In the genomic region with DNA sequence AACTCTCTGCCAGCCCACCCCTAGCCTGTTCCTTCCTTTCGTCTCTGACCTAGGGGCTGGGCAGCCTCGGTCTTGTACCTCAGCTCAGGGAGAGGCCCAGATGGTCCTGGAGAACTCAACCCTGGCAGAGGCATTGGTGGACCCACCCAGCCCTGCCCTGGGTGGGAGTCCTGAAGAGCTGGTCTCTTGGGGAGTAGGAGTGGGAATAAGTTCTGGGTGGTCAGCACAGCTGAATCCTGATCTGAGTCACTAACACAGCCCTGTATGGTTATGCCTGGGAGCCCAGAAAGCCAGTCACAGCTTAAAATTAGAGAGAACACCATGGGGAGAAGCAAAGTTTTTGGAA, we compare ENCODE assay signal across 17 cellular contexts.
A peak's percentile ranks its signal among the peaks of the same experiment; 100 is the strongest.
DNase-seq lines count a peak whose midpoint lies in the region; ATAC-seq and TF ChIP-seq lines count a peak whose summit lies in the region.
"Had no signal": no experiment of that assay in that cellular context is flagged by ENCODE, and none has a peak within 500 bp of the region (broad histone marks: within the 10 kb centered on the region; RNA-seq: fewer than 3 reads in every experiment).

No MANE protein-coding gene starts in this region.

- H2BK5ac ChIP-seq in mesenchymal stem cell (ENCODE audit: low read depth, low read length, poor library complexity, severe bottlenecking), result no peak overlapping the region

- H3K27ac ChIP-seq in HUES6 (ENCODE audit: low read depth, low read length) (peak overlapping the region; percentile 80), muscle layer of duodenum (ENCODE audit: low read length) (peak overlapping the region; percentile 90), testis (peak overlapping the region; percentile 78 to 89), mesenchymal stem cell (ENCODE audit: low read length, poor library complexity, severe bottlenecking) (no peak overlapping the region)
- H3K27ac ChIP-seq: BLaER1, neutrophil, WERI-Rb-1 had no signal

- H3K36me3 ChIP-seq in HUES6 (ENCODE audit: control insufficient read depth, insufficient read depth, low read length) (no peaks in the 10 kb centered on the region), muscle layer of duodenum (ENCODE audit: control insufficient read depth in 1 of 2, insufficient read depth in 2 of 2, low read length in 2 of 2) (no peaks in the 10 kb centered on the region), testis (ENCODE audit: low read depth, missing control alignments) (no peaks in the 10 kb centered on the region), mesenchymal stem cell (ENCODE audit: control insufficient read depth in 1 of 2, insufficient read depth in 2 of 2, low read depth in 1 of 2, low read length in 2 of 2) (no peaks in the 10 kb centered on the region)
- H3K36me3 ChIP-seq: BLaER1, neutrophil, WERI-Rb-1 had no signal

- no peaks in the 10 kb centered on the region for H3K27me3 ChIP-seq in HUES6 (ENCODE audit: control insufficient read depth, insufficient read depth, low read length)
- no peaks in the 10 kb centered on the region for H3K27me3 ChIP-seq in muscle layer of duodenum (ENCODE audit: low read depth, low read length)
- H3K27me3 ChIP-seq in testis, result no peaks in the 10 kb centered on the region
- H3K27me3 ChIP-seq in mesenchymal stem cell (ENCODE audit: control insufficient read depth in 1 of 2, insufficient read depth in 1 of 2, low read length in 2 of 2), result no peaks in the 10 kb centered on the region
- H3K27me3 ChIP-seq: BLaER1, neutrophil had no signal

- no peak overlapping the region for H3K4me2 ChIP-seq in mesenchymal stem cell (ENCODE audit: low read length, poor library complexity, severe bottlenecking)
- H3K4me2 ChIP-seq: BLaER1 had no signal

- H3K4me1 ChIP-seq in HUES6 (ENCODE audit: control insufficient read depth, insufficient read depth, low read length) (peaks cover 78% of the 10 kb centered on the region), muscle layer of duodenum (ENCODE audit: control insufficient read depth in 1 of 2, insufficient read depth in 2 of 2, low read length in 2 of 2) (peaks cover 24 to 42% of the 10 kb centered on the region in 2 donors), testis (peaks cover 43% of the 10 kb centered on the region), mesenchymal stem cell (ENCODE audit: control insufficient read depth, insufficient read depth, low read depth, low read length) (no peaks in the 10 kb centered on the region)

- TF ChIP-seq CTCF in endothelial cell (IDR thresholded peaks at IDR 0.05; ENCODE audit: unreplicated experiment) (no peak), testis (IDR thresholded peaks at IDR 0.05) (no peak)

- H3K18ac ChIP-seq in mesenchymal stem cell (ENCODE audit: low read depth in 1 of 2, low read length in 2 of 2), result no peak overlapping the region

- H3K27ac Mint-ChIP-seq in endothelial cell (ENCODE audit: unreplicated experiment), result peak overlapping the region; percentile 53
- H3K27ac Mint-ChIP-seq: activated naive CD8-positive, alpha-beta T cell treated with anti-CD3 and anti-CD28 coated beads for 36 hours; dendritic cell treated with granulocyte-macrophage colony-stimulating factor and Interleukin-4, amounts not matched to agents 40 ng/mL and 50 ng/mL, for 4 days had no signal

- intact Hi-C loops in testis (cut with DNase I; ENCODE audit: low total_unique reads), result loop anchor here (5.0 kb wide), 1 partner anchor 35 kb away; no protein-coding TSS in a partner anchor

- H3K14ac ChIP-seq in mesenchymal stem cell (ENCODE audit: low read length in 2 of 2), result no peak overlapping the region

- no peak overlapping the region for H3K4ac ChIP-seq in mesenchymal stem cell (ENCODE audit: low read depth in 1 of 2, low read length in 2 of 2)

- no peak overlapping the region for H2BK15ac ChIP-seq in mesenchymal stem cell (ENCODE audit: low read depth, poor library complexity, severe bottlenecking)

- H3K9ac ChIP-seq in HUES6 (ENCODE audit: low read length) (peak overlapping the region; percentile 58), mesenchymal stem cell (ENCODE audit: low read length) (no peak overlapping the region)
- H3K9ac ChIP-seq: BLaER1 had no signal

- no peak overlapping the region for H2BK120ac ChIP-seq in mesenchymal stem cell (ENCODE audit: low read depth, low read length)

- DNase-seq in endothelial cell (ENCODE audit: low spot score) (no peak), testis (no peak), GM19238 (ENCODE audit: insufficient read length, low spot score) (no peak), mesenchymal stem cell (no peak), cerebellar cortex (ENCODE audit: low spot score) (no peak)
- DNase-seq: activated naive CD8-positive, alpha-beta T cell treated with anti-CD3 and anti-CD28 coated beads for 36 hours; MM.1S; NK-92 treated with Interleukin-12 subunit alpha and Interleukin-12 subunit beta, amount 100 ng/mL, for 24 hours; stimulated activated CD8-positive, alpha-beta memory T cell treated with anti-CD3 and anti-CD28 coated beads, Interleukin-4, amount 100 ng/mL, for 48 hours; WERI-Rb-1 had no signal

- H2AK5ac ChIP-seq in mesenchymal stem cell (ENCODE audit: low read length, severe bottlenecking), result no peak overlapping the region

- peaks cover 76% of the 10 kb centered on the region for H3K4me1 Mint-ChIP-seq in endothelial cell (ENCODE audit: unreplicated experiment)

- H3K9me3 Mint-ChIP-seq in endothelial cell (ENCODE audit: unreplicated experiment), result no peaks in the 10 kb centered on the region
- H3K9me3 Mint-ChIP-seq: activated naive CD8-positive, alpha-beta T cell treated with anti-CD3 and anti-CD28 coated beads for 36 hours; dendritic cell treated with granulocyte-macrophage colony-stimulating factor and Interleukin-4, amounts not matched to agents 40 ng/mL and 50 ng/mL, for 4 days had no signal

- H2AFZ ChIP-seq in mesenchymal stem cell (ENCODE audit: low read depth, low read length), result no peak overlapping the region

- no peak overlapping the region for H3K4me3 Mint-ChIP-seq in endothelial cell (ENCODE audit: unreplicated experiment)
- H3K4me3 Mint-ChIP-seq: activated naive CD8-positive, alpha-beta T cell treated with anti-CD3 and anti-CD28 coated beads for 36 hours; dendritic cell treated with granulocyte-macrophage colony-stimulating factor and Interleukin-4, amounts not matched to agents 40 ng/mL and 50 ng/mL, for 4 days had no signal

- H3K4me3 ChIP-seq in HUES6 (ENCODE audit: low read depth, low read length) (no peak overlapping the region), muscle layer of duodenum (ENCODE audit: low read depth in 1 of 2, low read length in 2 of 2) (no peak overlapping the region), testis (no peak overlapping the region), mesenchymal stem cell (ENCODE audit: insufficient read depth in 1 of 2, low read depth in 1 of 2, low read length in 2 of 2) (no peak overlapping the region)
- H3K4me3 ChIP-seq: BLaER1, GM12878 had no signal

- no peak overlapping the region for H3K23ac ChIP-seq in mesenchymal stem cell (ENCODE audit: low read length in 2 of 2)

- ATAC-seq in GM21390 (IDR thresholded peaks at IDR 0.05; ENCODE audit: unreplicated experiment), result no peak
- ATAC-seq: GM12878 had no signal

- no peak for TF ChIP-seq POLR2A in testis (IDR thresholded peaks at IDR 0.05)

- H4K91ac ChIP-seq in mesenchymal stem cell (ENCODE audit: low read length), result no peak overlapping the region

- no peak overlapping the region for H4K8ac ChIP-seq in mesenchymal stem cell (ENCODE audit: low read length)

- H3K79me1 ChIP-seq in mesenchymal stem cell (replicated peaks; ENCODE audit: low read length, poor library complexity, severe bottlenecking), result no peaks in the 10 kb centered on the region

- H3K9me3 ChIP-seq in HUES6 (ENCODE audit: control insufficient read depth, insufficient read depth, low read depth, low read length) (no peaks in the 10 kb centered on the region), muscle layer of duodenum (ENCODE audit: control insufficient read depth in 1 of 2, low read length in 2 of 2) (no peaks in the 10 kb centered on the region), testis (no peaks in the 10 kb centered on the region), mesenchymal stem cell (ENCODE audit: control insufficient read depth, low read length) (no peaks in the 10 kb centered on the region)
- H3K9me3 ChIP-seq: BLaER1, neutrophil had no signal

- WGBS in testis, 2 donors, result 55 to 68% methylated on average over 2 of the region's 2 CpGs
- WGBS in mesenchymal stem cell, result 36% methylated on average over 2 of the region's 2 CpGs

- peaks cover 22% of the 10 kb centered on the region for H3K36me3 Mint-ChIP-seq in endothelial cell (ENCODE audit: low read depth, unreplicated experiment)
- H3K36me3 Mint-ChIP-seq: activated naive CD8-positive, alpha-beta T cell treated with anti-CD3 and anti-CD28 coated beads for 36 hours had no signal

- no peak overlapping the region for H2BK12ac ChIP-seq in mesenchymal stem cell (ENCODE audit: low read length in 2 of 2)

- peaks cover 8% of the 10 kb centered on the region for H3K27me3 Mint-ChIP-seq in endothelial cell (ENCODE audit: unreplicated experiment)
- H3K27me3 Mint-ChIP-seq: dendritic cell treated with granulocyte-macrophage colony-stimulating factor and Interleukin-4, amounts not matched to agents 40 ng/mL and 50 ng/mL, for 4 days had no signal
